12 cellular contexts compared by ENCODE assay signal in the genomic region with DNA sequence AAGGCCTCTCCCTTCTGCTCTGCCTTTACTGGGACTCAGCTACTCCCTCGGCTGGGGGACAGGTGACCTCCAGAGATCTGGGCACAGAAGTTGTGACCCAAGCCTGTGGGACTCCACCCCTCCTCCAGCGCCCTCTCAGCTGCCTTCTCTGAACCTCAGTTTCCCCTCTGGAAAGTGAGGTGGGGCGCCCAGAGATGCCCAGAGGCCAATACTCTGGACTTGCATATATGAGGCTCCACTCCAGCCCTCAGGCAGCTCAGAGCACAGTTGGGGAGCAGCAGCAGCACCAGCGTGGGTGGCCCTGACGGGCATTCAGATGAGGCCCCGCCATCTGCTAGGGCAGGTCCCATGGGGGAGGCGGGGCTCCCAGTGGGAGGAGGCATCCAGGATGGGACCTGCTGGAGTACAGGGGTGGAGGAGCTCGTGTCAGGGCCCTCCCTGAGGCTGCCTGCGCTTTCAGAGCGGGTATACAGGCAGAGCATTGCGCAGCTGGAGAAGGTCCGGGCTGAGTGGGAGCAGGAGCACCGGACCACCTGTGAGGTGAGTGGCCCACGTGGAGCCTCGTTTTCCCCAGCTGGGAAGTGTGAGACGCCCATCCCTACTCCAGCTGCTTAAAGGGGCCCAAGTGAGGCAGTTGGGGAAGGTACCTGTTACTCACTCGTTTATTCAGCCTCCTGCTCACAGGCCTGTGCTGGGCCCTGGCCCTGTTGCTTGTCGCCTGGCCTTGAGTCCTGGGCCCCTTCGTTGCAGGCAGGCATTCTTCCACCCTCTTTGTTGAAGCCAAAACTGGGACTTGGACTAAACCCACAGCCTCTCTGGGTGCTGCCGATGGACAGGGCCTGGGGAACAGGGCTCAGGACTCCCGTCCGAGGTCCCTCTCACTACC. TPM values are rescaled to one million over a fixed set of nuclear protein-coding genes. Genes with fewer than 3 reads are reported as not detected.
DNase-seq lines count a peak whose midpoint lies in the region; ATAC-seq and TF ChIP-seq lines count a peak whose summit lies in the region.
"Had no signal": no experiment of that assay in that cellular context is flagged by ENCODE, and none has a peak within 500 bp of the region (broad histone marks: within the 10 kb centered on the region; RNA-seq: fewer than 3 reads in every experiment).

No MANE protein-coding gene starts in this region.

- ATAC-seq in HG03442 (IDR thresholded peaks at IDR 0.05; ENCODE audit: unreplicated experiment): no peak

- no peak for TF ChIP-seq EP300 in suprapubic skin (IDR thresholded peaks at IDR 0.05)

- H3K36me3 ChIP-seq in suprapubic skin: no peaks in the 10 kb centered on the region

- H3K9me3 ChIP-seq in suprapubic skin: no peaks in the 10 kb centered on the region

- TF ChIP-seq POLR2A in suprapubic skin (IDR thresholded peaks at IDR 0.05): no peak

- DNase-seq in activated CD4-positive, alpha-beta T cell treated with anti-CD3 and anti-CD28 coated beads for 48 hours: peak; percentile 4
- no peak for DNase-seq in activated CD4-positive, alpha-beta T cell treated with anti-CD3 and anti-CD28 coated beads for 1 hour
- DNase-seq in activated CD4-positive, alpha-beta memory T cell treated with anti-CD3 and anti-CD28 coated beads, Interleukin-2, amount 10 ng/mL, durations not matched to agents 7 days and 5 days: peak; percentile 15
- DNase-seq in islet precursor cell: peak; percentile 58
- peak; percentile 63 to 74 for DNase-seq in suprapubic skin (ENCODE audit: low spot score in 2 of 2)
- no peak for DNase-seq in superior temporal gyrus (ENCODE audit: extremely low spot score)
- DNase-seq in COR-L47 (lab: John Stamatoyannopoulos, UW): no peak
- DNase-seq: ACHN, erythroblast, HCEC 1CT had no signal

- no peak overlapping the region for H3K4me3 ChIP-seq in suprapubic skin

- H3K4me1 ChIP-seq in suprapubic skin: peaks cover 18% of the 10 kb centered on the region

- POLR2A ChIA-PET in activated CD4-positive, alpha-beta memory T cell treated with anti-CD3 and anti-CD28 coated beads, Interleukin-2, amount 10 ng/mL, durations not matched to agents 7 days and 5 days (lab: Charles Lee): interaction anchor here (1.0 to 4.1 kb wide), 6 partner anchors 12 to 41 kb away, joined by 3 to 18 read pairs (median 4); partner anchors contain the start of genes PSTPIP1 and TSPAN3

- H3K27me3 ChIP-seq in suprapubic skin: no peaks in the 10 kb centered on the region

- H3K4me3 Mint-ChIP-seq in activated CD4-positive, alpha-beta memory T cell treated with anti-CD3 and anti-CD28 coated beads, Interleukin-2, amount 10 ng/mL, durations not matched to agents 7 days and 5 days: no peak overlapping the region

- no peaks in the 10 kb centered on the region for H3K27me3 Mint-ChIP-seq in activated CD4-positive, alpha-beta memory T cell treated with anti-CD3 and anti-CD28 coated beads, Interleukin-2, amount 10 ng/mL, durations not matched to agents 7 days and 5 days

- H3K27ac Mint-ChIP-seq in activated CD4-positive, alpha-beta memory T cell treated with anti-CD3 and anti-CD28 coated beads, Interleukin-2, amount 10 ng/mL, durations not matched to agents 7 days and 5 days: no peak overlapping the region

- peaks cover 9% of the 10 kb centered on the region for H3K4me1 Mint-ChIP-seq in activated CD4-positive, alpha-beta memory T cell treated with anti-CD3 and anti-CD28 coated beads, Interleukin-2, amount 10 ng/mL, durations not matched to agents 7 days and 5 days

- TF ChIP-seq CTCF in suprapubic skin (IDR thresholded peaks at IDR 0.05): no peak

- 41% methylated on average over 14 of the region's 22 CpGs for WGBS in suprapubic skin

- H3K9me3 Mint-ChIP-seq in activated CD4-positive, alpha-beta memory T cell treated with anti-CD3 and anti-CD28 coated beads, Interleukin-2, amount 10 ng/mL, durations not matched to agents 7 days and 5 days: peaks cover 2% of the 10 kb centered on the region

- peaks cover 91% of the 10 kb centered on the region for H3K36me3 Mint-ChIP-seq in activated CD4-positive, alpha-beta memory T cell treated with anti-CD3 and anti-CD28 coated beads, Interleukin-2, amount 10 ng/mL, durations not matched to agents 7 days and 5 days (ENCODE audit: low read depth)

- H3K27ac ChIP-seq in suprapubic skin: no peak overlapping the region
- H3K27ac ChIP-seq: RWPE1 had no signal

- CTCF ChIA-PET in activated CD4-positive, alpha-beta memory T cell treated with anti-CD3 and anti-CD28 coated beads, Interleukin-2, amount 10 ng/mL, durations not matched to agents 7 days and 5 days (lab: Charles Lee): interaction anchor here (1.9 kb wide), 1 partner anchor 57 kb away, joined by 9 read pairs; no protein-coding TSS in a partner anchor

RNA-seq across cellular contexts. Expression of gene PSTPIP1, which starts 35.4 kb away (rescaled TPM):
- 100 to 1,000 TPM; 181 to 187 TPM for total RNA-seq in activated CD4-positive, alpha-beta memory T cell treated with anti-CD3 and anti-CD28 coated beads, Interleukin-2, amount 10 ng/mL, durations not matched to agents 7 days and 5 days
- total RNA-seq in suprapubic skin: 1 to 10 TPM; 1.9 to 5.9 (median 2.6) TPM

RNA-seq across cellular contexts. Expression of gene TSPAN3, which starts 40.6 kb away (rescaled TPM):
- total RNA-seq in activated CD4-positive, alpha-beta memory T cell treated with anti-CD3 and anti-CD28 coated beads, Interleukin-2, amount 10 ng/mL, durations not matched to agents 7 days and 5 days: 10 to 100 TPM; 12.4 to 13.9 TPM
- total RNA-seq in suprapubic skin: 100 to 1,000 TPM in 2 of 4 donors, 10 to 100 TPM in 2; 34.0 to 115 (median 93.0) TPM

Comparison
In these comparisons a context has a peak if more than half of its experiments do, and no peak if none do; other contexts are left out.
1. DNase-seq: peak in activated CD4-positive, alpha-beta T cell treated with anti-CD3 and anti-CD28 coated beads for 48 hours (single experiment), activated CD4-positive, alpha-beta memory T cell treated with anti-CD3 and anti-CD28 coated beads, Interleukin-2, amount 10 ng/mL, durations not matched to agents 7 days and 5 days (single experiment), islet precursor cell (single experiment) and suprapubic skin (2 of 2); none in activated CD4-positive, alpha-beta T cell treated with anti-CD3 and anti-CD28 coated beads for 1 hour (single experiment), superior temporal gyrus (single experiment) and COR-L47 (single experiment).
2. RNA of gene PSTPIP1, which starts 35.4 kb away (total RNA-seq): 181 to 187 TPM in activated CD4-positive, alpha-beta memory T cell treated with anti-CD3 and anti-CD28 coated beads, Interleukin-2, amount 10 ng/mL, durations not matched to agents 7 days and 5 days; 1.9 to 5.9 TPM in suprapubic skin; every median in the first group is over 10 times any median in the second.